Comparison of ENCODE assay signal across 12 cellular contexts in genomic region chr15:58627706-58628105, GRCh38.
DNase-seq lines count a peak whose midpoint lies in the region; ATAC-seq and TF ChIP-seq lines count a peak whose summit lies in the region.
"Had no signal": no experiment of that assay in that cellular context is flagged by ENCODE, and none has a peak within 500 bp of the region (broad histone marks: within the 10 kb centered on the region; RNA-seq: fewer than 3 reads in every experiment).

No MANE protein-coding gene starts in this region.

- peaks cover 0 to 2% of the 10 kb centered on the region in 2 donors for H3K27me3 Mint-ChIP-seq in CD8-positive, alpha-beta memory T cell
- H3K27me3 Mint-ChIP-seq in WTC11 (ENCODE audit: low read depth) = no peaks in the 10 kb centered on the region

- peaks cover 29% of the 10 kb centered on the region for H3K4me1 ChIP-seq in CD8-positive, alpha-beta memory T cell (ENCODE audit: insufficient read depth, low read length)
- peaks cover 0 to 9% (median 3%) of the 10 kb centered on the region in 4 donors for H3K4me1 ChIP-seq in tibial artery

- CTCF ChIA-PET in CD8-positive, alpha-beta memory T cell (lab: Charles Lee) = no interaction called here
- CTCF ChIA-PET in WTC11 (lab: Charles Lee) = interaction anchor here (0.8 kb wide), 1 partner anchor 224 kb away, joined by 3 read pairs; no protein-coding TSS in a partner anchor

- peaks cover 23 to 56% (median 33%) of the 10 kb centered on the region in 3 donors for H3K36me3 Mint-ChIP-seq in CD8-positive, alpha-beta memory T cell
- H3K36me3 Mint-ChIP-seq in WTC11 = peaks cover 30% of the 10 kb centered on the region

- peak overlapping the region; percentile 92 to 99 (median 96) for H3K27ac Mint-ChIP-seq in CD8-positive, alpha-beta memory T cell
- 0 out of 2 replicates have a peak overlapping the region, but pooled peaks have one; percentile 24 for H3K27ac Mint-ChIP-seq in WTC11

- peak in 1 of 5 donors; percentile 16 for DNase-seq in CD8-positive, alpha-beta memory T cell
- DNase-seq in WTC11 (ENCODE audit: low spot score) (no peak), fibroblast of peridontal ligament (ENCODE audit: extremely low read depth) (peak; percentile 11), renal cortical epithelial cell (ENCODE audit: low read depth) (peak; percentile 14), tibial artery (no peak), hepatic stellate cell (ENCODE audit: low spot score) (no peak)
- DNase-seq: aorta; islet precursor cell; NCI-H1930; stimulated activated CD4-positive, alpha-beta T cell treated with anti-CD3 and anti-CD28 coated beads, Interleukin-1b, Interleukin-23, amount 100 ng/mL, for 48 hours had no signal

- intact Hi-C loops in tibial artery (cut with DNase I; ENCODE audit: low total_unique reads) = no loop called here

- peaks cover 59 to 79% (median 76%) of the 10 kb centered on the region in 3 donors for H3K4me1 Mint-ChIP-seq in CD8-positive, alpha-beta memory T cell
- no peaks in the 10 kb centered on the region for H3K4me1 Mint-ChIP-seq in WTC11

- POLR2A ChIA-PET in CD8-positive, alpha-beta memory T cell (lab: Charles Lee) = interaction anchor here (1.2 kb wide), 1 partner anchor 122 kb away, joined by 3 read pairs; the partner anchor contains the start of gene ADAM10
- POLR2A ChIA-PET in WTC11 (lab: Charles Lee) = no interaction called here

- H3K36me3 ChIP-seq in CD8-positive, alpha-beta memory T cell (ENCODE audit: insufficient read depth, low read length) = peaks cover 4% of the 10 kb centered on the region
- H3K36me3 ChIP-seq in tibial artery = peaks cover 9 to 26% (median 16%) of the 10 kb centered on the region in 3 donors

- no peaks in the 10 kb centered on the region for H3K27me3 ChIP-seq in CD8-positive, alpha-beta memory T cell (ENCODE audit: insufficient read depth, low read length, poor library complexity, severe bottlenecking)
- no peaks in the 10 kb centered on the region for H3K27me3 ChIP-seq in tibial artery

- H3K9me3 Mint-ChIP-seq in CD8-positive, alpha-beta memory T cell = peaks cover 0 to 3% (median 0%) of the 10 kb centered on the region in 5 donors
- peaks cover 5% of the 10 kb centered on the region for H3K9me3 Mint-ChIP-seq in WTC11

- no peaks in the 10 kb centered on the region for H3K9me3 ChIP-seq in CD8-positive, alpha-beta memory T cell (ENCODE audit: low read length)
- H3K9me3 ChIP-seq in tibial artery = no peaks in the 10 kb centered on the region

- TF ChIP-seq CTCF in WTC11 (IDR thresholded peaks at IDR 0.05) (no peak), tibial artery (IDR thresholded peaks at IDR 0.05) (no peak)

- H3K27ac ChIP-seq in CD8-positive, alpha-beta memory T cell (ENCODE audit: low read depth, low read length) = peak overlapping the region; percentile 66
- peak overlapping the region in 1 of 2 donors; percentile 21 for H3K27ac ChIP-seq in tibial artery

- ATAC-seq in WTC11 (no peak), HG03442 (IDR thresholded peaks at IDR 0.05; ENCODE audit: unreplicated experiment) (no peak), GM21529 (IDR thresholded peaks at IDR 0.05; ENCODE audit: unreplicated experiment) (no peak)

- H3K4me3 ChIP-seq in CD8-positive, alpha-beta memory T cell (ENCODE audit: low read length) = no peak overlapping the region
- no peak overlapping the region for H3K4me3 ChIP-seq in tibial artery

- H3K4me3 Mint-ChIP-seq in CD8-positive, alpha-beta memory T cell = peak overlapping the region; percentile 51 to 91 (median 87)
- no peak overlapping the region for H3K4me3 Mint-ChIP-seq in WTC11

TF ChIP-seq in WTC11, 78 proteins besides CTCF, POLR2A, EP300 and RAD21 (continues in another document):
- TF ChIP-seq PRDM15 (CRISPR knock-in tag; IDR thresholded peaks at IDR 0.05) = no peak
- no peak for TF ChIP-seq ZNF121 (CRISPR knock-in tag; IDR thresholded peaks at IDR 0.05)
- no peak for TF ChIP-seq ELF4 (CRISPR knock-in tag; IDR thresholded peaks at IDR 0.05; ENCODE audit: low read depth)
- TF ChIP-seq ZNF232 (CRISPR knock-in tag; IDR thresholded peaks at IDR 0.05) = no peak
- no peak for TF ChIP-seq ZSCAN18 (CRISPR knock-in tag; IDR thresholded peaks at IDR 0.05)
- TF ChIP-seq USF1 (CRISPR knock-in tag; IDR thresholded peaks at IDR 0.05) = no peak
- TF ChIP-seq STAT6 (CRISPR knock-in tag; conservative IDR thresholded peaks at IDR 0.05; ENCODE audit: low read depth) = no peak
- no peak for TF ChIP-seq ZNF512 (CRISPR knock-in tag; IDR thresholded peaks at IDR 0.05; ENCODE audit: borderline replicate concordance)

Comparison
In these comparisons a context has a peak if more than half of its experiments do, and no peak if none do; other contexts are left out.
1. DNase-seq: peak in fibroblast of peridontal ligament (single experiment) and renal cortical epithelial cell (single experiment); none in WTC11 (single experiment), tibial artery (0 of 2) and hepatic stellate cell (single experiment).